ENCODE assay signal across 20 cellular contexts in the genomic region with DNA sequence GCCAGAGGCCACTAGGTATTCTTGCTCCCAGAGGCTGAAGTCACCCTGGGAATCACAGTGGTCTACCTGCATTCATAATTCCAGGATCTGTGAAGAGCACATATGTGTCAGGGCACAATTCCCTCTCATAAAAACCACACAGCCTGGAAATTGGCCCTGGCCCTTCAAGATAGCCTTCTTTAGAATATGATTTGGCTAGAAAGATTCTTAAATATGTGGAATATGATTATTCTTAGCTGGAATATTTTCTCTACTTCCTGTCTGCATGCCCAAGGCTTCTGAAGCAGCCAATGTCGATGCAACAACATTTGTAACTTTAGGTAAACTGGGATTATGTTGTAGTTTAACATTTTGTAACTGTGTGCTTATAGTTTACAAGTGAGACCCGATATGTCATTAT. TPM values are rescaled to one million over a fixed set of nuclear protein-coding genes. Genes with fewer than 3 reads are reported as not detected.
DNase-seq lines count a peak whose midpoint lies in the region; ATAC-seq, FAIRE-seq and TF ChIP-seq lines count a peak whose summit lies in the region.
"Had no signal": no experiment of that assay in that cellular context is flagged by ENCODE, and none has a peak within 500 bp of the region (broad histone marks: within the 10 kb centered on the region; RNA-seq: fewer than 3 reads in every experiment).

No MANE protein-coding gene starts in this region.

- no peak overlapping the region for H3K4me2 ChIP-seq in astrocyte (ENCODE audit: low read length)
- H3K4me2 ChIP-seq: KMS-11 had no signal

- no peak overlapping the region for H2AFZ ChIP-seq in astrocyte (ENCODE audit: low read depth, low read length)

- H3K79me2 ChIP-seq in astrocyte (ENCODE audit: insufficient read depth, low read length): no peaks in the 10 kb centered on the region

- no peak for FAIRE-seq in astrocyte (lab: Jason Lieb, UNC)
- FAIRE-seq: A204.1, RCC 7860 had no signal

- H3K9me3 Mint-ChIP-seq in astrocyte (ENCODE audit: unreplicated experiment): no peaks in the 10 kb centered on the region
- H3K9me3 Mint-ChIP-seq: CD4-positive, CD25-positive, alpha-beta regulatory T cell; HFFc6 had no signal

- H3K4me3 ChIP-seq in AG04449 (ENCODE audit: low read depth, low read length) (no peak overlapping the region), astrocyte (ENCODE audit: insufficient read depth, low read depth, low read length) (no peak overlapping the region), fibroblast of the aortic adventitia (ENCODE audit: low read depth, low read length) (no peak overlapping the region), upper lobe of right lung (no peak overlapping the region)
- H3K4me3 ChIP-seq: SJSA1 had no signal

- no peaks in the 10 kb centered on the region for H3K36me3 Mint-ChIP-seq in astrocyte (ENCODE audit: low read depth, unreplicated experiment)

- no peaks in the 10 kb centered on the region for H3K36me3 ChIP-seq in astrocyte (ENCODE audit: insufficient read depth, low read length)
- H3K36me3 ChIP-seq in upper lobe of right lung: no peaks in the 10 kb centered on the region
- H3K36me3 ChIP-seq: SJSA1 had no signal

- intact Hi-C loops in upper lobe of right lung (cut with DNase I): no loop called here

- peak; percentile 16 for DNase-seq in AG04449 (ENCODE audit: low read depth, low spot score)
- peak; percentile 2 for DNase-seq in HCEC 1CT
- DNase-seq in astrocyte (ENCODE audit: low read depth): peak; percentile 8
- peak; percentile 7 for DNase-seq in fibroblast of the aortic adventitia (ENCODE audit: low read depth)
- DNase-seq in ACHN: no peak
- no peak for DNase-seq in upper lobe of right lung
- DNase-seq: CD4-positive, CD25-positive, alpha-beta regulatory T cell; H7; HFFc6; IMR-90; NCI-H1694; NCI-H446; NCI-H526 treated with DMSO at 0.1 percent for 48 hours; OCI-M1 had no signal

- H3K4me3 Mint-ChIP-seq in astrocyte (ENCODE audit: unreplicated experiment): no peak overlapping the region
- H3K4me3 Mint-ChIP-seq: HFFc6 had no signal

- POLR2A ChIA-PET in AG04449 (lab: Yijun Ruan, JAX): no interaction called here

- no peak overlapping the region for H3K9ac ChIP-seq in astrocyte (ENCODE audit: low read length)
- H3K9ac ChIP-seq: KMS-11 had no signal

- peaks cover 15% of the 10 kb centered on the region for H3K27me3 Mint-ChIP-seq in astrocyte (ENCODE audit: low read depth, unreplicated experiment)

- H3K4me1 ChIP-seq in astrocyte (ENCODE audit: insufficient read depth, low read length): no peaks in the 10 kb centered on the region
- H3K4me1 ChIP-seq in upper lobe of right lung: no peaks in the 10 kb centered on the region
- H3K4me1 ChIP-seq: SJSA1 had no signal

- no peaks in the 10 kb centered on the region for H3K4me1 Mint-ChIP-seq in astrocyte (ENCODE audit: low read depth, unreplicated experiment)

- in situ Hi-C loops in ACHN (cut with HindIII; ENCODE audit: low pct_ligation_motif_present, low pct_unique_long_range_greater_than_20kb, low sequenced_read_pairs): no loop called here

- H3K27ac ChIP-seq in astrocyte (ENCODE audit: low read depth, low read length) (no peak overlapping the region), upper lobe of right lung (no peak overlapping the region)
- H3K27ac ChIP-seq: KMS-11, SJSA1 had no signal

- ATAC-seq in GM18498 (IDR thresholded peaks at IDR 0.05; ENCODE audit: unreplicated experiment) (no peak), upper lobe of right lung (no peak), esophagus mucosa (no peak)

- H3K9me3 ChIP-seq in astrocyte (ENCODE audit: insufficient read depth, low read depth, low read length) (no peaks in the 10 kb centered on the region), upper lobe of right lung (no peaks in the 10 kb centered on the region)
- H3K9me3 ChIP-seq: SJSA1 had no signal

- CTCF ChIA-PET in AG04449 (lab: Yijun Ruan, JAX): no interaction called here

- no peak overlapping the region for H3K27ac Mint-ChIP-seq in astrocyte (ENCODE audit: unreplicated experiment)
- H3K27ac Mint-ChIP-seq: HFFc6 had no signal

- no peaks in the 10 kb centered on the region for H4K20me1 ChIP-seq in astrocyte (ENCODE audit: insufficient read depth, low read length)

- H3K27me3 ChIP-seq in astrocyte (ENCODE audit: insufficient read depth, low read length): no peaks in the 10 kb centered on the region
- no peaks in the 10 kb centered on the region for H3K27me3 ChIP-seq in upper lobe of right lung
- H3K27me3 ChIP-seq: SJSA1 had no signal

- TF ChIP-seq CTCF in AG04449 (IDR thresholded peaks at IDR 0.05; ENCODE audit: insufficient read depth, low read length, missing control alignments): no peak
- no peak for TF ChIP-seq CTCF in astrocyte (IDR thresholded peaks at IDR 0.05; ENCODE audit: insufficient read depth, low read depth, low read length)
- TF ChIP-seq CTCF in fibroblast of the aortic adventitia (IDR thresholded peaks at IDR 0.05; ENCODE audit: insufficient read depth, low read length): no peak
- no peak for TF ChIP-seq CTCF in upper lobe of right lung (IDR thresholded peaks at IDR 0.05)

RNA-seq across cellular contexts. Expression of a gene that starts 24.2 kb away (rescaled TPM):
- total RNA-seq in astrocyte: not detected in 2 replicates
- total RNA-seq in fibroblast of the aortic adventitia (ENCODE audit: low replicate concordance): not detected in 2 replicates
- 2.1 TPM for total RNA-seq in upper lobe of right lung
- total RNA-seq in esophagus mucosa: not detected
- total RNA-seq: H7, HFFc6, IMR-90, SJSA1 had no signal

Comparison
In these comparisons a context has a peak if more than half of its experiments do, and no peak if none do; other contexts are left out.
1. DNase-seq: peak in AG04449 (single experiment), HCEC 1CT (single experiment), astrocyte (single experiment) and fibroblast of the aortic adventitia (single experiment); none in ACHN (single experiment) and upper lobe of right lung (single experiment).